Comparison of ENCODE assay signal across 17 cellular contexts in genomic region chr7:37409456-37409855, GRCh38. TPM values are rescaled to one million over a fixed set of nuclear protein-coding genes. Genes with fewer than 3 reads are reported as not detected.
A peak's percentile ranks its signal among the peaks of the same experiment; 100 is the strongest.
DNase-seq lines count a peak whose midpoint lies in the region; ATAC-seq and TF ChIP-seq lines count a peak whose summit lies in the region.
"Had no signal": no experiment of that assay in that cellular context is flagged by ENCODE, and none has a peak within 500 bp of the region (broad histone marks: within the 10 kb centered on the region; RNA-seq: fewer than 3 reads in every experiment).

No MANE protein-coding gene starts in this region.

- no peaks in the 10 kb centered on the region for H3K27me3 Mint-ChIP-seq in activated CD8-positive, alpha-beta memory T cell treated with anti-CD3 and anti-CD28 coated beads, Interleukin-2, amount 10 ng/mL, durations not matched to agents 7 days and 5 days

- TF ChIP-seq CTCF in HL-60 (IDR thresholded peaks at IDR 0.05; ENCODE audit: insufficient read depth, low read length) (no peak), neutrophil (IDR thresholded peaks at IDR 0.05) (no peak)

- CTCF ChIA-PET in activated CD8-positive, alpha-beta memory T cell treated with anti-CD3 and anti-CD28 coated beads, Interleukin-2, amount 10 ng/mL, durations not matched to agents 7 days and 5 days (lab: Charles Lee) = no interaction called here

- H3K4me3 ChIP-seq in HL-60 (replicated peaks; ENCODE audit: insufficient read depth, low read length) (no peak overlapping the region), neutrophil (ENCODE audit: low read depth in 1 of 2, low read length in 1 of 2) (peak overlapping the region in 1 of 2 experiments; percentile 1)
- H3K4me3 ChIP-seq: breast epithelium, MG63 had no signal

- peaks cover 4% of the 10 kb centered on the region for H3K9me3 Mint-ChIP-seq in activated CD8-positive, alpha-beta memory T cell treated with anti-CD3 and anti-CD28 coated beads, Interleukin-2, amount 10 ng/mL, durations not matched to agents 7 days and 5 days (ENCODE audit: low read depth)
- peaks cover 3 to 8% of the 10 kb centered on the region in 2 donors for H3K9me3 Mint-ChIP-seq in activated naive CD4-positive, alpha-beta T cell treated with anti-CD3 and anti-CD28 coated beads, Interleukin-2, amount 50 U/mL, for 72 hours

- no peaks in the 10 kb centered on the region for H3K9me3 ChIP-seq in neutrophil
- H3K9me3 ChIP-seq: breast epithelium, MG63 had no signal

- no peak for DNase-seq in activated CD8-positive, alpha-beta memory T cell treated with anti-CD3 and anti-CD28 coated beads, Interleukin-2, amount 10 ng/mL, durations not matched to agents 7 days and 5 days
- no peak for DNase-seq in activated CD8-positive, alpha-beta memory T cell treated with anti-CD3 and anti-CD28 coated beads, Interleukin-2, amount 50 U/mL, for 4 hours
- DNase-seq in HL-60 (ENCODE audit: low read depth in 1 of 2, low spot score in 1 of 2) = no peak
- DNase-seq in activated naive CD4-positive, alpha-beta T cell treated with anti-CD3 and anti-CD28 coated beads, Interleukin-2, amount 50 U/mL, for 72 hours (ENCODE audit: low spot score in 2 of 2) = no peak
- no peak for DNase-seq in NCI-H446 treated with DMSO at 0.1 percent for 48 hours (lab: John Stamatoyannopoulos, UW)
- no peak for DNase-seq in NCI-H1694 (lab: John Stamatoyannopoulos, UW)
- DNase-seq: ACHN, endodermal cell, foreskin keratinocyte, mesenchymal stem cell, MG63, NCI-H2171, small intestine had no signal

- H3K27ac ChIP-seq in HL-60 (replicated peaks) = peak overlapping the region; percentile 78
- H3K27ac ChIP-seq in neutrophil = peak overlapping the region; percentile 75
- H3K27ac ChIP-seq: foreskin keratinocyte, VCaP had no signal

- H3K27me3 ChIP-seq in HL-60 (ENCODE audit: insufficient read depth, poor library complexity, severe bottlenecking) (no peaks in the 10 kb centered on the region), neutrophil (no peaks in the 10 kb centered on the region)
- H3K27me3 ChIP-seq: breast epithelium, foreskin keratinocyte, MG63 had no signal

- no peak for ATAC-seq in activated CD8-positive, alpha-beta memory T cell treated with anti-CD3 and anti-CD28 coated beads, Interleukin-2, amount 10 ng/mL, durations not matched to agents 7 days and 5 days
- no peak for ATAC-seq in activated naive CD4-positive, alpha-beta T cell treated with anti-CD3 and anti-CD28 coated beads, Interleukin-2, amount 50 U/mL, for 72 hours
- ATAC-seq in GM21825 (IDR thresholded peaks at IDR 0.05; ENCODE audit: unreplicated experiment) = no peak
- ATAC-seq: foreskin keratinocyte had no signal

- H3K27ac Mint-ChIP-seq in activated CD8-positive, alpha-beta memory T cell treated with anti-CD3 and anti-CD28 coated beads, Interleukin-2, amount 10 ng/mL, durations not matched to agents 7 days and 5 days = peak overlapping the region; percentile 78
- H3K27ac Mint-ChIP-seq in activated naive CD4-positive, alpha-beta T cell treated with anti-CD3 and anti-CD28 coated beads, Interleukin-2, amount 50 U/mL, for 72 hours = peak overlapping the region; percentile 67 to 88
- H3K27ac Mint-ChIP-seq: endodermal cell had no signal

- H3K4me3 Mint-ChIP-seq in activated CD8-positive, alpha-beta memory T cell treated with anti-CD3 and anti-CD28 coated beads, Interleukin-2, amount 10 ng/mL, durations not matched to agents 7 days and 5 days = peak overlapping the region; percentile 68
- H3K4me3 Mint-ChIP-seq: endodermal cell had no signal

- peaks cover 42 to 45% of the 10 kb centered on the region in 2 experiments for H3K4me1 ChIP-seq in neutrophil (ENCODE audit: control insufficient read depth in 1 of 2, insufficient read depth in 1 of 2, low read depth in 1 of 2, low read length in 1 of 2)
- H3K4me1 ChIP-seq: foreskin keratinocyte had no signal

- H3K4me1 Mint-ChIP-seq in activated CD8-positive, alpha-beta memory T cell treated with anti-CD3 and anti-CD28 coated beads, Interleukin-2, amount 10 ng/mL, durations not matched to agents 7 days and 5 days = peaks cover 37% of the 10 kb centered on the region

- H3K36me3 Mint-ChIP-seq in activated CD8-positive, alpha-beta memory T cell treated with anti-CD3 and anti-CD28 coated beads, Interleukin-2, amount 10 ng/mL, durations not matched to agents 7 days and 5 days = peaks cover 11% of the 10 kb centered on the region
- H3K36me3 Mint-ChIP-seq in activated naive CD4-positive, alpha-beta T cell treated with anti-CD3 and anti-CD28 coated beads, Interleukin-2, amount 50 U/mL, for 72 hours = peaks cover 4 to 39% of the 10 kb centered on the region in 2 donors

- H3K36me3 ChIP-seq in neutrophil = no peaks in the 10 kb centered on the region
- H3K36me3 ChIP-seq: breast epithelium, MG63 had no signal

RNA-seq across cellular contexts. Expression of gene ELMO1, which starts 39.2 kb away (rescaled TPM):
- total RNA-seq in activated CD8-positive, alpha-beta memory T cell treated with anti-CD3 and anti-CD28 coated beads, Interleukin-2, amount 10 ng/mL, durations not matched to agents 7 days and 5 days = 100 to 1,000 TPM; 101 TPM
- 100 to 1,000 TPM; 137 to 167 TPM for total RNA-seq in activated naive CD4-positive, alpha-beta T cell treated with anti-CD3 and anti-CD28 coated beads, Interleukin-2, amount 50 U/mL, for 72 hours
- total RNA-seq: foreskin keratinocyte had no signal
